In the genomic region with DNA sequence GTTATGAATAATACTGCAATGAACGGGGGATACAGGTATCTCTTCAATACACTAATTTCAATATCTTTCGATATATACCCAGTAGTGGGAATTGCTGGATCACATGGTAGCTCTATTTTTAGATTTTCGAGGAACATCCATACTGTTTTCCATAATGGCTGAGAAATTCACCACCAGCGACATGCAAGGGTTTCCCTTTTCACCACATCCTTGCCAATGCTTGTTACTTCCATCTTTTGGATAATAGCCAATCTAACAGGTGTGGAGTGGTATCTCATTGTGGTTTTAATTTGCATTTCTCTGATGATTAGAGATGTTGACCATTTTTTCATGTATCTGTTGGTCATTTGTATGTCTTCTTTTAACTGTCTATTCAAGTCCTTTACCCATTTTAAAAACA, we compare ENCODE assay signal across 20 cellular contexts. TPM values are rescaled to one million over a fixed set of nuclear protein-coding genes. Genes with fewer than 3 reads are reported as not detected.
DNase-seq lines count a peak whose midpoint lies in the region; ATAC-seq and TF ChIP-seq lines count a peak whose summit lies in the region.
"Had no signal": no experiment of that assay in that cellular context is flagged by ENCODE, and none has a peak within 500 bp of the region (broad histone marks: within the 10 kb centered on the region; RNA-seq: fewer than 3 reads in every experiment).

No MANE protein-coding gene starts in this region.

- CTCF ChIA-PET in activated CD8-positive, alpha-beta T cell treated with anti-CD3 and anti-CD28 coated beads for 36 hours (lab: Charles Lee) = interaction anchor here (31.9 kb wide), 1 partner anchor 43 kb away, joined by 386 read pairs; no protein-coding TSS in a partner anchor

- ATAC-seq in activated T-cell treated with anti-CD3 and anti-CD28 coated beads, Interleukin-2, amount 50 U/mL, for 4 hours = no peak
- ATAC-seq in HG02798 (IDR thresholded peaks at IDR 0.05; ENCODE audit: poor library complexity, unreplicated experiment) (peak; percentile 49), natural killer cell (no peak), sciatic nerve (no peak)
- ATAC-seq in activated CD8-positive, alpha-beta T cell treated with anti-CD3 and anti-CD28 coated beads for 36 hours = no peak
- ATAC-seq: esophagus mucosa, pancreas had no signal

- peaks cover 62% of the 10 kb centered on the region for H3K36me3 Mint-ChIP-seq in activated T-cell treated with anti-CD3 and anti-CD28 coated beads, Interleukin-2, amount 50 U/mL, for 4 hours (ENCODE audit: insufficient read depth)
- peaks cover 96% of the 10 kb centered on the region for H3K36me3 Mint-ChIP-seq in activated CD8-positive, alpha-beta T cell treated with anti-CD3 and anti-CD28 coated beads for 36 hours (ENCODE audit: low read depth)
- peaks cover 29% of the 10 kb centered on the region for H3K36me3 Mint-ChIP-seq in natural killer cell

- H3K9me3 Mint-ChIP-seq in activated T-cell treated with anti-CD3 and anti-CD28 coated beads, Interleukin-2, amount 50 U/mL, for 4 hours = no peaks in the 10 kb centered on the region
- no peaks in the 10 kb centered on the region for H3K9me3 Mint-ChIP-seq in activated CD8-positive, alpha-beta T cell treated with anti-CD3 and anti-CD28 coated beads for 36 hours
- H3K9me3 Mint-ChIP-seq in natural killer cell = no peaks in the 10 kb centered on the region

- TF ChIP-seq CTCF in activated CD8-positive, alpha-beta T cell treated with anti-CD3 and anti-CD28 coated beads for 36 hours (IDR thresholded peaks at IDR 0.05) = no peak
- TF ChIP-seq CTCF in natural killer cell (IDR thresholded peaks at IDR 0.05) = no peak

- POLR2A ChIA-PET in activated CD8-positive, alpha-beta T cell treated with anti-CD3 and anti-CD28 coated beads for 36 hours (lab: Charles Lee) = interaction anchor here (1.4 to 33.1 kb wide), 5 partner anchors 8 to 60 kb away, joined by 8 to 710 read pairs (median 13); a partner anchor contains a TSS

- no peak for DNase-seq in activated T-cell treated with anti-CD3 and anti-CD28 coated beads, Interleukin-2, amount 50 U/mL, for 4 hours
- DNase-seq in activated T-cell treated with anti-CD3 and anti-CD28 coated beads, Interleukin-2, amount 50 U/mL, for 1 hour = no peak
- no peak for DNase-seq in activated CD8-positive, alpha-beta T cell treated with anti-CD3 and anti-CD28 coated beads for 36 hours
- no peak for DNase-seq in natural killer cell
- no peak for DNase-seq in superior temporal gyrus (ENCODE audit: extremely low spot score)
- DNase-seq in sciatic nerve (ENCODE audit: low spot score) = no peak
- no peak for DNase-seq in CD1c-positive myeloid dendritic cell (ENCODE audit: extremely low spot score)
- DNase-seq: GDM1; GM23248; MG63; NCI-H2029 treated with DMSO at 0.1 percent for 48 hours; NCI-H524; pancreas; PC-9; stimulated activated CD4-positive, alpha-beta T cell treated with anti-CD3 and anti-CD28 coated beads, Interleukin-4, amount 100 ng/mL, for 1 hour; testis had no signal

- H3K27ac Mint-ChIP-seq in activated CD8-positive, alpha-beta T cell treated with anti-CD3 and anti-CD28 coated beads for 36 hours = peak overlapping the region; percentile 68
- peak overlapping the region; percentile 60 to 98 for H3K27ac Mint-ChIP-seq in natural killer cell

- no peaks in the 10 kb centered on the region for H3K27me3 Mint-ChIP-seq in activated T-cell treated with anti-CD3 and anti-CD28 coated beads, Interleukin-2, amount 50 U/mL, for 4 hours (ENCODE audit: low read depth)
- no peaks in the 10 kb centered on the region for H3K27me3 Mint-ChIP-seq in activated CD8-positive, alpha-beta T cell treated with anti-CD3 and anti-CD28 coated beads for 36 hours
- no peaks in the 10 kb centered on the region for H3K27me3 Mint-ChIP-seq in natural killer cell (ENCODE audit: low read depth in 2 of 2)

- H3K4me3 Mint-ChIP-seq in activated T-cell treated with anti-CD3 and anti-CD28 coated beads, Interleukin-2, amount 50 U/mL, for 4 hours = peak overlapping the region; percentile 82
- peak overlapping the region; percentile 54 for H3K4me3 Mint-ChIP-seq in activated CD8-positive, alpha-beta T cell treated with anti-CD3 and anti-CD28 coated beads for 36 hours
- H3K4me3 Mint-ChIP-seq in natural killer cell = peak overlapping the region; percentile 99

- H3K4me1 Mint-ChIP-seq in activated T-cell treated with anti-CD3 and anti-CD28 coated beads, Interleukin-2, amount 50 U/mL, for 4 hours (ENCODE audit: low read depth) = peaks cover 91% of the 10 kb centered on the region
- H3K4me1 Mint-ChIP-seq in activated CD8-positive, alpha-beta T cell treated with anti-CD3 and anti-CD28 coated beads for 36 hours (ENCODE audit: low read depth) = peaks cover 88% of the 10 kb centered on the region
- H3K4me1 Mint-ChIP-seq in natural killer cell = peaks cover 83 to 87% of the 10 kb centered on the region in 2 donors

- intact Hi-C loops in activated CD8-positive, alpha-beta T cell treated with anti-CD3 and anti-CD28 coated beads for 36 hours (cut with micrococcal nuclease) = no loop called here
- intact Hi-C loops in natural killer cell (cut with micrococcal nuclease) (no loop called here), sciatic nerve (cut with DNase I) (no loop called here)

RNA-seq across cellular contexts. Expression of a gene that starts 5.9 kb away (rescaled TPM):
- total RNA-seq in activated T-cell treated with anti-CD3 and anti-CD28 coated beads, Interleukin-2, amount 50 U/mL, for 4 hours = 10 to 100 TPM; 30.5 to 39.3 (median 36.6) TPM
- 10 to 100 TPM; 73.3 to 80.9 TPM for total RNA-seq in activated CD8-positive, alpha-beta T cell treated with anti-CD3 and anti-CD28 coated beads for 36 hours
- total RNA-seq in natural killer cell = 100 to 1,000 TPM; 263 to 286 (median 268) TPM
- 29.5 TPM for total RNA-seq in sciatic nerve
- total RNA-seq: bronchial epithelial cell, dermis microvascular lymphatic vessel endothelial cell, GM23248, PC-9 had no signal
